Comparison of ENCODE assay signal across 8 cellular contexts in genomic region chr1:225777583-225778411, GRCh38. TPM values are rescaled to one million over a fixed set of nuclear protein-coding genes. Genes with fewer than 3 reads are reported as not detected.
DNase-seq lines count a peak whose midpoint lies in the region; ATAC-seq and TF ChIP-seq lines count a peak whose summit lies in the region.

TSS of gene SRP9 (plus strand) at chr1:225777826. CDS start at chr1:225777941, 115 bp downstream.

- peak within 1 kb of the TSS; percentile 96 for H3K27ac ChIP-seq in cingulate gyrus (ENCODE audit: low read depth, low read length)

- H3K4me1 ChIP-seq in BE2C = peaks cover 5% of the 10 kb centered on the region; the same call in 1 of the 2 replicates

- H3K9me3 ChIP-seq in BE2C = no peaks in the 10 kb centered on the region

- H3K36me3 ChIP-seq in BE2C = peaks cover 26% of the 10 kb centered on the region

- peak; percentile 100 for ATAC-seq in HG03439 (IDR thresholded peaks at IDR 0.05; ENCODE audit: unreplicated experiment)

- TF ChIP-seq CTCF in BE2C (IDR thresholded peaks at IDR 0.05; ENCODE audit: low read depth, low read length) = peak; percentile 91

- H3K27me3 ChIP-seq in BE2C = no peaks in the 10 kb centered on the region

- peak within 1 kb of the TSS; percentile 80 for H3K4me3 ChIP-seq in BE2C (ENCODE audit: low read depth, low read length)

- DNase-seq in BE2C (peak; percentile 100), NCI-H510A (lab: John Stamatoyannopoulos, UW) (peak; percentile 99), kidney glomerular epithelial cell (lab: John Stamatoyannopoulos, UW) (peak; percentile 95)
- DNase-seq in activated CD4-positive, alpha-beta T cell treated with anti-CD3 and anti-CD28 coated beads for 24 hours (ENCODE audit: low read depth in 2 of 2) = peak; percentile 95 to 97
- peak; percentile 89 to 97 for DNase-seq in stimulated activated CD4-positive, alpha-beta T cell treated with anti-CD3 and anti-CD28 coated beads, Interleukin-1b, Interleukin-23, amount 100 ng/mL, for 1 hour (ENCODE audit: low read depth in 2 of 2)

- TF ChIP-seq POLR2A in GM19193 (IDR thresholded peaks at IDR 0.05; ENCODE audit: extremely low read depth, insufficient read depth, insufficient read length) = peak; percentile 83

RNA-seq across cellular contexts. Expression of gene SRP9, which starts in this region (rescaled TPM):
- 555 TPM for polyA plus RNA-seq in BE2C (2012; ENCODE audit: insufficient read depth, insufficient read length, low read depth)

Comparison
In these comparisons a context has a peak if more than half of its experiments do, and no peak if none do; other contexts are left out.
1. Peak in every context shown above with its lines: DNase-seq, ATAC-seq, H3K4me3 ChIP-seq and H3K27ac ChIP-seq.